ENCODE assay signal across 8 cellular contexts in genomic region chr12:8914033-8914715, GRCh38.
DNase-seq lines count a peak whose midpoint lies in the region; ATAC-seq, FAIRE-seq and TF ChIP-seq lines count a peak whose summit lies in the region.
"Not testable (repeated sequence)": the region's sequence is repeated elsewhere in the genome, so short reads cannot be mapped to it uniquely, and the experiment has no call there.

TSS of gene PHC1 (plus strand) at chr12:8914509. CDS start at chr12:8917678, 3,169 bp downstream.

- FAIRE-seq in GM19239 (lab: Jason Lieb, UNC), result peak; percentile 86

- H3K27ac ChIP-seq in coronary artery, result peak within 1 kb of the TSS; percentile 86 to 95

- ATAC-seq in HG03442 (IDR thresholded peaks at IDR 0.05; ENCODE audit: unreplicated experiment), result peak; percentile 66

- DNase-seq in AG09319 (ENCODE audit: extremely low read depth, low read depth) (peak; percentile 37), GM19239 (ENCODE audit: insufficient read length, low spot score) (peak; percentile 65), NCI-H524 treated with DMSO at 0.1 percent for 48 hours (lab: John Stamatoyannopoulos, UW) (peak; percentile 44), coronary artery (ENCODE audit: low spot score) (peak; percentile 87), kidney tubule cell (ENCODE audit: low spot score) (peak; percentile 78)
- peak; percentile 67 to 71 for DNase-seq in activated CD4-positive, alpha-beta T cell treated with anti-CD3 and anti-CD28 coated beads, Interleukin-2, amount 50 U/mL, for 4 hours
- DNase-seq in stimulated activated CD4-positive, alpha-beta T cell treated with anti-CD3 and anti-CD28 coated beads, Interleukin-12 subunit alpha, Interleukin-12 subunit beta, amount 100 ng/mL, for 48 hours (ENCODE audit: low read depth in 2 of 3, low spot score in 1 of 3), result peak; percentile 34 to 70 (median 35)

- peak within 1 kb of the TSS; percentile 79 for H3K4me3 ChIP-seq in coronary artery

- peak; percentile 64 for TF ChIP-seq CTCF in AG09319 (IDR thresholded peaks at IDR 0.05; ENCODE audit: low read depth, low read length)
- TF ChIP-seq CTCF in coronary artery (IDR thresholded peaks at IDR 0.05), result not testable (repeated sequence)

Comparison
In these comparisons a context has a peak if more than half of its experiments do, and no peak if none do; other contexts are left out.
1. Peak in every context shown above with its lines: DNase-seq, ATAC-seq, H3K4me3 ChIP-seq and H3K27ac ChIP-seq.
2. DNase-seq: peak in every context shown above with its lines; median percentile 87 in coronary artery; 78 in kidney tubule cell; 69 in activated CD4-positive, alpha-beta T cell treated with anti-CD3 and anti-CD28 coated beads, Interleukin-2, amount 50 U/mL, for 4 hours; 65 in GM19239; 44 in NCI-H524 treated with DMSO at 0.1 percent for 48 hours; 37 in AG09319; 35 in stimulated activated CD4-positive, alpha-beta T cell treated with anti-CD3 and anti-CD28 coated beads, Interleukin-12 subunit alpha, Interleukin-12 subunit beta, amount 100 ng/mL, for 48 hours.